ENCODE assay signal across 8 cellular contexts in the genomic region with DNA sequence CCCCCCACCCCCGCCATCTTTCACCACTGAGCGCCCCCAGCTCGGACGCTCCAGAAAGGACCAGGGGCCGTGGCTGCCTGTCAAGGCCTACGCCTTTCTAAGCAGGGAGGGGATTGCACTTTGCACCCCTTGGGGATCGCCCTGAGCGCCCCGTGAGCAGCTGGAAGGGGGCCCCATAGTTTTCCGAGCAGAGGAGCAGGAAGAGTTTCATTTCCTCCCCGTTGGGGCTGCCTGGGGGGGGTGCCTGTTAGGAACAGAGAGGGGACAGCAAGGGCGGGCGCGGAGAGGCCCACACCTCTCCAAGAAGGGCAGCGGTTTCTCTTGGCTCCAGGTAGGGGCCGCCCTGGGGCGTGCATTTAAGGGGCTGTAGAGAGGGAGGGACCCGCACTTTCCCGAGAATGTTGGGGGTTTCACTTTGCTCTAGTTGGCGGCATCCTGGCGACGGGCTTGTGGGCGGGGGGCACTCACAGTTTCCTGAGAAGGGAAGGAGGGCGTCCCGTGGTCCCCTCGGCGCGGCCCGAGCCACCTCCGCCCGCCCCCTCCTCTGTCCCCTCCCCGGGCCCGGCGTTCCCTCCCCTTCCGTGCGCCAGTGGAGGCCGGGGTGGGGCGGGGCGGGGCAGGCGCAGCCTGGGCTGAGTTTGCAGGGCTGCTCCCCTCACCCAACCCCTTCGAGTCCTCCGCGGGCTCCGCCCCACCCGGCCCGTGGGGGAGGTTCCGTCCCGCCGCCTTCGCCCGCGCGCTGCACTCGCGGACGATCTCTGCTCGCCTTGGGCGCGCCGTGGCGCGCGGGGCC.
DNase-seq lines count a peak whose midpoint lies in the region; ATAC-seq and TF ChIP-seq lines count a peak whose summit lies in the region.

No MANE protein-coding gene starts in this region.

- H3K4ac ChIP-seq in IMR-90 (ENCODE audit: low read depth, low read length): peak overlapping the region; percentile 86
- H3K4ac ChIP-seq in neuronal stem cell (ENCODE audit: low read length): peak overlapping the region; percentile 85

- CTCF ChIA-PET in CD8-positive, alpha-beta memory T cell (lab: Charles Lee): no interaction called here
- CTCF ChIA-PET in IMR-90 (lab: Yijun Ruan, JAX): no interaction called here

- peaks cover 4% of the 10 kb centered on the region for H3K36me3 ChIP-seq in CD8-positive, alpha-beta memory T cell (ENCODE audit: insufficient read depth, low read length)
- no peaks in the 10 kb centered on the region for H3K36me3 ChIP-seq in IMR-90 (ENCODE audit: control insufficient read depth, insufficient read depth, low read length)
- H3K36me3 ChIP-seq in neuronal stem cell (replicated peaks in 1 of 2; ENCODE audit: control insufficient read depth in 2 of 2, insufficient read depth in 2 of 2, low read length in 2 of 2): peaks cover 0 to 4% of the 10 kb centered on the region in 2 donors
- no peaks in the 10 kb centered on the region for H3K36me3 ChIP-seq in thoracic aorta

- H3K9ac ChIP-seq in IMR-90 (ENCODE audit: low read depth, low read length) (peak overlapping the region; percentile 82), neuronal stem cell (ENCODE audit: low read depth, low read length, poor library complexity) (peak overlapping the region; percentile 78)

- WGBS in IMR-90 (ENCODE audit: extremely low coverage in 2 of 2, insufficient read length in 1 of 2), 2 experiments: 0% methylated on average over 11 of the region's 63 CpGs; no CpG with 5 or more reads in 1 of the 2 experiments
- WGBS in neuronal stem cell (ENCODE audit: extremely low coverage in 2 of 2, insufficient read length in 2 of 2, insufficient replicate concordance in 1 of 2), 2 donors: no CpG with 5 or more reads among the region's 63 CpGs

- peaks cover 41 to 71% (median 57%) of the 10 kb centered on the region in 3 donors for H3K4me1 Mint-ChIP-seq in CD8-positive, alpha-beta memory T cell

- dilution Hi-C loops in IMR-90 (cut with HindIII; ENCODE audit: low sequenced_read_pairs, unreplicated experiment): no loop called here

- in situ Hi-C loops in IMR-90 (cut with MboI; ENCODE audit: low sequenced_read_pairs): no loop called here

- H3K56ac ChIP-seq in IMR-90 (ENCODE audit: extremely low read depth, insufficient read depth, low read length): no peak overlapping the region

- H3K9me1 ChIP-seq in IMR-90 (ENCODE audit: insufficient read depth, low read length): peaks cover 5% of the 10 kb centered on the region; the same call in 1 of the 2 replicates

- H3K4me3 ChIP-seq in CD8-positive, alpha-beta memory T cell (ENCODE audit: low read length): peak overlapping the region; percentile 73
- peak overlapping the region; percentile 88 for H3K4me3 ChIP-seq in IMR-90 (ENCODE audit: insufficient read depth, low read depth, low read length)
- H3K4me3 ChIP-seq in fibroblast of pulmonary artery (replicated peaks; ENCODE audit: low read depth, low read length): peak overlapping the region; percentile 86
- peak overlapping the region; percentile 72 to 91 for H3K4me3 ChIP-seq in neuronal stem cell (ENCODE audit: low read length in 2 of 2)
- peak overlapping the region; percentile 95 for H3K4me3 ChIP-seq in thoracic aorta

- BruUV-seq in IMR-90 (replicated peaks; lab: Mats Ljungman, UMichigan): no TSS peak

- H2BK20ac ChIP-seq in IMR-90 (ENCODE audit: low read depth, low read length): no peak overlapping the region

- TF ChIP-seq CTCF in IMR-90 (conservative IDR thresholded peaks at IDR 0.05; ENCODE audit: low read depth, low read length) (no peak), fibroblast of pulmonary artery (IDR thresholded peaks at IDR 0.05; ENCODE audit: low read length, missing control alignments) (no peak), thoracic aorta (IDR thresholded peaks at IDR 0.05) (no peak)

- H3K4me2 ChIP-seq in IMR-90 (ENCODE audit: low read depth, low read length) (peak overlapping the region; percentile 88), neuronal stem cell (ENCODE audit: insufficient read depth, low read length, poor library complexity, severe bottlenecking) (peak overlapping the region; percentile 69)

- H3K9me3 Mint-ChIP-seq in CD8-positive, alpha-beta memory T cell: no peaks in the 10 kb centered on the region

- H3K23ac ChIP-seq in IMR-90 (ENCODE audit: low read depth, low read length) (peak overlapping the region; percentile 51; the same call in 1 of the 2 replicates), neuronal stem cell (ENCODE audit: low read depth, low read length, poor library complexity) (peak overlapping the region; percentile 82)

- POLR2A ChIA-PET in CD8-positive, alpha-beta memory T cell (lab: Charles Lee): no interaction called here
- POLR2A ChIA-PET in IMR-90 (lab: Charles Lee; ENCODE audit: unreplicated experiment): no interaction called here

- peak; percentile 94 for ATAC-seq in GM21515 (IDR thresholded peaks at IDR 0.05; ENCODE audit: unreplicated experiment)
- ATAC-seq in IMR-90 (ENCODE audit: low read depth): peak; percentile 97
- ATAC-seq in thoracic aorta (ENCODE audit: insufficient number of reproducible peaks, low FRiP score, low read depth): peak; percentile 79

- no peak; the same call in 1 of the 2 replicates for TF ChIP-seq RAD21 in IMR-90 (IDR thresholded peaks at IDR 0.05; ENCODE audit: low read length)

- peak overlapping the region; percentile 11; the same call in 1 of the 2 replicates for H3K18ac ChIP-seq in IMR-90 (ENCODE audit: low read depth, low read length)
- H3K18ac ChIP-seq in neuronal stem cell (ENCODE audit: low read length): peak overlapping the region; percentile 90

- H2AFZ ChIP-seq in IMR-90 (replicated peaks; ENCODE audit: low read length, poor library complexity) (peak overlapping the region; percentile 99), neuronal stem cell (ENCODE audit: low read length) (peak overlapping the region; percentile 98)

- peak overlapping the region; percentile 66 to 97 (median 84) for H3K27ac Mint-ChIP-seq in CD8-positive, alpha-beta memory T cell

- no peak overlapping the region for H2AK5ac ChIP-seq in IMR-90 (ENCODE audit: low read depth, low read length)
- H2AK5ac ChIP-seq in neuronal stem cell (ENCODE audit: low read depth, low read length): peak overlapping the region; percentile 53

- peak overlapping the region; percentile 54 to 79; a peak in 2 of 4 replicates for H4K8ac ChIP-seq in IMR-90 (ENCODE audit: low read depth in 2 of 2, low read length in 2 of 2)
- H4K8ac ChIP-seq in neuronal stem cell (ENCODE audit: low read depth, low read length): peak overlapping the region; percentile 84

- peak overlapping the region; percentile 49 for H3K27ac ChIP-seq in CD8-positive, alpha-beta memory T cell (ENCODE audit: low read depth, low read length)
- peak overlapping the region; percentile 72 for H3K27ac ChIP-seq in IMR-90 (ENCODE audit: insufficient read depth, low read length)
- peak overlapping the region; percentile 83 for H3K27ac ChIP-seq in neuronal stem cell (replicated peaks; ENCODE audit: low read length)
- H3K27ac ChIP-seq in thoracic aorta: peak overlapping the region; percentile 49 to 62

- H2AK9ac ChIP-seq in IMR-90 (replicated peaks; ENCODE audit: low read depth, low read length, poor library complexity): peak overlapping the region; percentile 97

- peak overlapping the region; percentile 92 to 98 (median 94) for H3K4me3 Mint-ChIP-seq in CD8-positive, alpha-beta memory T cell

- H3K27me3 Mint-ChIP-seq in CD8-positive, alpha-beta memory T cell: no peaks in the 10 kb centered on the region

- peak overlapping the region; percentile 59; the same call in 1 of the 2 replicates for H3K14ac ChIP-seq in IMR-90 (replicated peaks; ENCODE audit: low read depth, low read length)
- no peak overlapping the region for H3K14ac ChIP-seq in neuronal stem cell (ENCODE audit: low read length)

- DNase-seq in CD8-positive, alpha-beta memory T cell: peak; percentile 79 to 89 (median 81)
- peak; percentile 72 for DNase-seq in IMR-90
- peak; percentile 83 for DNase-seq in activated T-cell treated with anti-CD3 and anti-CD28 coated beads for 24 hours (ENCODE audit: low read depth)
- peak; percentile 86 for DNase-seq in fibroblast of pulmonary artery (ENCODE audit: low read depth)
- peak; percentile 79 for DNase-seq in neuronal stem cell (ENCODE audit: low spot score)
- DNase-seq in thoracic aorta (ENCODE audit: low spot score): peak; percentile 15
- DNase-seq in NCI-H1417 (lab: John Stamatoyannopoulos, UW): no peak

- H4K20me1 ChIP-seq in IMR-90 (ENCODE audit: insufficient read depth, low read length): no peaks in the 10 kb centered on the region

- H2BK5ac ChIP-seq in IMR-90 (ENCODE audit: low read depth, low read length, poor library complexity, severe bottlenecking): peak overlapping the region; percentile 37
- peak overlapping the region; percentile 68 for H2BK5ac ChIP-seq in neuronal stem cell (ENCODE audit: low read length)

- H2BK12ac ChIP-seq in neuronal stem cell (ENCODE audit: low read length): no peak overlapping the region

- intact Hi-C loops in IMR-90 (cut with micrococcal nuclease): loop anchor here (5.0 kb wide), 1 partner anchor 962 kb away; no protein-coding TSS in a partner anchor

- no peak overlapping the region for H2BK15ac ChIP-seq in IMR-90 (ENCODE audit: low read depth, low read length)
- H2BK15ac ChIP-seq in neuronal stem cell (ENCODE audit: low read length): peak overlapping the region; percentile 73

- peaks cover 26% of the 10 kb centered on the region for H3K4me1 ChIP-seq in CD8-positive, alpha-beta memory T cell (ENCODE audit: insufficient read depth, low read length)
- H3K4me1 ChIP-seq in IMR-90 (ENCODE audit: control insufficient read depth, insufficient read depth, low read length) (peaks cover 3% of the 10 kb centered on the region; the same call in 1 of the 2 replicates), neuronal stem cell (ENCODE audit: control insufficient read depth in 2 of 2, insufficient read depth in 1 of 2, low read depth in 1 of 2, low read length in 2 of 2) (peaks cover 2 to 4% of the 10 kb centered on the region in 2 donors), thoracic aorta (ENCODE audit: control insufficient read depth in 1 of 2, low read depth in 2 of 2) (peaks cover 0 to 11% of the 10 kb centered on the region in 2 donors)

- H3K9me3 ChIP-seq in CD8-positive, alpha-beta memory T cell (ENCODE audit: low read length): no peaks in the 10 kb centered on the region
- H3K9me3 ChIP-seq in IMR-90 (ENCODE audit: control insufficient read depth, insufficient read depth, low read length) (no peaks in the 10 kb centered on the region), neuronal stem cell (replicated peaks in 1 of 2; ENCODE audit: control insufficient read depth in 2 of 2, insufficient read depth in 1 of 2, low read depth in 1 of 2, low read length in 2 of 2) (no peaks in the 10 kb centered on the region), thoracic aorta (no peaks in the 10 kb centered on the region)

- no peak for TF ChIP-seq POLR2A in IMR-90 (IDR thresholded peaks at IDR 0.05; ENCODE audit: low read depth, low read length)

- H2BK120ac ChIP-seq in IMR-90 (ENCODE audit: low read depth, low read length) (peak overlapping the region; percentile 54; the same call in 1 of the 2 replicates), neuronal stem cell (ENCODE audit: low read depth, low read length) (peak overlapping the region; percentile 21)

- peaks cover 7 to 49% (median 16%) of the 10 kb centered on the region in 3 donors for H3K36me3 Mint-ChIP-seq in CD8-positive, alpha-beta memory T cell

- H4K5ac ChIP-seq in IMR-90 (ENCODE audit: low read depth, low read length): 0 out of 2 replicates have a peak overlapping the region, but pooled peaks have one; percentile 14

- H3K79me1 ChIP-seq in IMR-90 (ENCODE audit: low read depth in 1 of 2, low read length in 2 of 2) (peaks cover 8 to 12% of the 10 kb centered on the region in 2 experiments; a peak in 3 of 4 replicates), neuronal stem cell (ENCODE audit: low read depth, low read length) (no peaks in the 10 kb centered on the region)

- H4K91ac ChIP-seq in IMR-90 (ENCODE audit: insufficient read depth, low read depth, low read length) (no peak overlapping the region), neuronal stem cell (ENCODE audit: low read depth, low read length, poor library complexity) (no peak overlapping the region)

- no peaks in the 10 kb centered on the region for H3K27me3 ChIP-seq in CD8-positive, alpha-beta memory T cell (ENCODE audit: insufficient read depth, low read length, poor library complexity, severe bottlenecking)
- H3K27me3 ChIP-seq in IMR-90 (ENCODE audit: control insufficient read depth, insufficient read depth, low read length) (no peaks in the 10 kb centered on the region), neuronal stem cell (ENCODE audit: control insufficient read depth in 3 of 3, insufficient read depth in 3 of 3, low read depth in 1 of 3, low read length in 3 of 3) (no peaks in the 10 kb centered on the region), thoracic aorta (replicated peaks; ENCODE audit: insufficient read depth) (no peaks in the 10 kb centered on the region)

Comparison
In these comparisons a context has a peak if more than half of its experiments do, and no peak if none do; other contexts are left out.
1. DNase-seq: peak in CD8-positive, alpha-beta memory T cell (5 of 5), IMR-90 (single experiment), activated T-cell treated with anti-CD3 and anti-CD28 coated beads for 24 hours (single experiment), fibroblast of pulmonary artery (single experiment), neuronal stem cell (single experiment) and thoracic aorta (single experiment); none in NCI-H1417 (0 of 3).
2. Peak in every context shown above with its lines, with median percentiles within 50 percentile points of each other: H3K27ac ChIP-seq, H3K4me3 ChIP-seq and ATAC-seq.